ENCODE assay signal across 20 cellular contexts in genomic region chr5:21007781-21008180, GRCh38.
"Had no signal": no experiment of that assay in that cellular context is flagged by ENCODE, and none has a peak within 500 bp of the region (broad histone marks: within the 10 kb centered on the region; RNA-seq: fewer than 3 reads in every experiment).

No MANE protein-coding gene starts in this region.

- H3K36me3 ChIP-seq: SJSA1 had no signal

- H3K4me2 ChIP-seq: KMS-11 had no signal

- H3K9ac ChIP-seq: KMS-11 had no signal

- H3K4me1 ChIP-seq: SJSA1 had no signal

- FAIRE-seq: K562, RCC 7860 had no signal

- H3K4me3 ChIP-seq: K562, SJSA1, SK-N-MC had no signal

- H3K27ac ChIP-seq: KMS-11, SJSA1, SK-N-MC had no signal

- DNase-seq: NCI-H1092 treated with DMSO at 0.1 percent for 48 hours, NCI-H1436, NCI-H187, NCI-H2029, NCI-H2081 treated with DMSO at 0.1 percent for 48 hours, NCI-H2171, NCI-H226, NCI-H446 treated with DMSO at 0.1 percent for 48 hours, NCI-H524, NCI-H526 treated with DMSO at 0.1 percent for 48 hours, NCI-H748 treated with DMSO at 0.1 percent for 48 hours, Right ventricle myocardium superior, RPMI8226, SIG-M5, T-helper 1 cell had no signal

- H3K9me3 ChIP-seq: SJSA1 had no signal

- H3K27me3 ChIP-seq: SJSA1 had no signal
